Comparison of ENCODE assay signal across 1 cellular context in genomic region chr5:5979761-5980570, GRCh38.
TF ChIP-seq lines count a peak whose summit lies in the region.

No MANE protein-coding gene starts in this region.

TF ChIP-seq in GM23338, 12 proteins besides CTCF, POLR2A, EP300 and RAD21 (continued from another document):
- TF ChIP-seq, protein P1, sequence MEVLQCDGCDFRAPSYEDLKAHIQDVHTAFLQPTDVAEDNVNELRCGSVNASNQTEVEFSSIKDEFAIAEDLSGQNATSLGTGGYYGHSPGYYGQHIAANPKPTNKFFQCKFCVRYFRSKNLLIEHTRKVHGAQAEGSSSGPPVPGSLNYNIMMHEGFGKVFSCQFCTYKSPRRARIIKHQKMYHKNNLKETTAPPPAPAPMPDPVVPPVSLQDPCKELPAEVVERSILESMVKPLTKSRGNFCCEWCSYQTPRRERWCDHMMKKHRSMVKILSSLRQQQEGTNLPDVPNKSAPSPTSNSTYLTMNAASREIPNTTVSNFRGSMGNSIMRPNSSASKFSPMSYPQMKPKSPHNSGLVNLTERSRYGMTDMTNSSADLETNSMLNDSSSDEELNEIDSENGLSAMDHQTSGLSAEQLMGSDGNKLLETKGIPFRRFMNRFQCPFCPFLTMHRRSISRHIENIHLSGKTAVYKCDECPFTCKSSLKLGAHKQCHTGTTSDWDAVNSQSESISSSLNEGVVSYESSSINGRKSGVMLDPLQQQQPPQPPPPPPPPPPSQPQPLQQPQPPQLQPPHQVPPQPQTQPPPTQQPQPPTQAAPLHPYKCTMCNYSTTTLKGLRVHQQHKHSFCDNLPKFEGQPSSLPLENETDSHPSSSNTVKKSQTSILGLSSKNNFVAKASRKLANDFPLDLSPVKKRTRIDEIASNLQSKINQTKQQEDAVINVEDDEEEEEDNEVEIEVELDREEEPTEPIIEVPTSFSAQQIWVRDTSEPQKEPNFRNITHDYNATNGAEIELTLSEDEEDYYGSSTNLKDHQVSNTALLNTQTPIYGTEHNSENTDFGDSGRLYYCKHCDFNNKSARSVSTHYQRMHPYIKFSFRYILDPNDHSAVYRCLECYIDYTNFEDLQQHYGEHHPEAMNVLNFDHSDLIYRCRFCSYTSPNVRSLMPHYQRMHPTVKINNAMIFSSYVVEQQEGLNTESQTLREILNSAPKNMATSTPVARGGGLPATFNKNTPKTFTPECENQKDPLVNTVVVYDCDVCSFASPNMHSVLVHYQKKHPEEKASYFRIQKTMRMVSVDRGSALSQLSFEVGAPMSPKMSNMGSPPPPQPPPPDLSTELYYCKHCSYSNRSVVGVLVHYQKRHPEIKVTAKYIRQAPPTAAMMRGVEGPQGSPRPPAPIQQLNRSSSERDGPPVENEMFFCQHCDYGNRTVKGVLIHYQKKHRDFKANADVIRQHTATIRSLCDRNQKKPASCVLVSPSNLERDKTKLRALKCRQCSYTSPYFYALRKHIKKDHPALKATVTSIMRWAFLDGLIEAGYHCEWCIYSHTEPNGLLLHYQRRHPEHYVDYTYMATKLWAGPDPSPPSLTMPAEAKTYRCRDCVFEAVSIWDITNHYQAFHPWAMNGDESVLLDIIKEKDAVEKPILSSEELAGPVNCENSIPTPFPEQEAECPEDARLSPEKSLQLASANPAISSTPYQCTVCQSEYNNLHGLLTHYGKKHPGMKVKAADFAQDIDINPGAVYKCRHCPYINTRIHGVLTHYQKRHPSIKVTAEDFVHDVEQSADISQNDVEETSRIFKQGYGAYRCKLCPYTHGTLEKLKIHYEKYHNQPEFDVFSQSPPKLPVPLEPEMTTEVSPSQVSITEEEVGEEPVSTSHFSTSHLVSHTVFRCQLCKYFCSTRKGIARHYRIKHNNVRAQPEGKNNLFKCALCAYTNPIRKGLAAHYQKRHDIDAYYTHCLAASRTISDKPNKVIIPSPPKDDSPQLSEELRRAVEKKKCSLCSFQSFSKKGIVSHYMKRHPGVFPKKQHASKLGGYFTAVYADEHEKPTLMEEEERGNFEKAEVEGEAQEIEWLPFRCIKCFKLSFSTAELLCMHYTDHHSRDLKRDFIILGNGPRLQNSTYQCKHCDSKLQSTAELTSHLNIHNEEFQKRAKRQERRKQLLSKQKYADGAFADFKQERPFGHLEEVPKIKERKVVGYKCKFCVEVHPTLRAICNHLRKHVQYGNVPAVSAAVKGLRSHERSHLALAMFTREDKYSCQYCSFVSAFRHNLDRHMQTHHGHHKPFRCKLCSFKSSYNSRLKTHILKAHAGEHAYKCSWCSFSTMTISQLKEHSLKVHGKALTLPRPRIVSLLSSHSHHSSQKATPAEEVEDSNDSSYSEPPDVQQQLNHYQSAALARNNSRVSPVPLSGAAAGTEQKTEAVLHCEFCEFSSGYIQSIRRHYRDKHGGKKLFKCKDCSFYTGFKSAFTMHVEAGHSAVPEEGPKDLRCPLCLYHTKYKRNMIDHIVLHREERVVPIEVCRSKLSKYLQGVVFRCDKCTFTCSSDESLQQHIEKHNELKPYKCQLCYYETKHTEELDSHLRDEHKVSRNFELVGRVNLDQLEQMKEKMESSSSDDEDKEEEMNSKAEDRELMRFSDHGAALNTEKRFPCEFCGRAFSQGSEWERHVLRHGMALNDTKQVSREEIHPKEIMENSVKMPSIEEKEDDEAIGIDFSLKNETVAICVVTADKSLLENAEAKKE (CRISPR knock-in tag; IDR thresholded peaks at IDR 0.05), result no peak
- TF ChIP-seq, protein P2, sequence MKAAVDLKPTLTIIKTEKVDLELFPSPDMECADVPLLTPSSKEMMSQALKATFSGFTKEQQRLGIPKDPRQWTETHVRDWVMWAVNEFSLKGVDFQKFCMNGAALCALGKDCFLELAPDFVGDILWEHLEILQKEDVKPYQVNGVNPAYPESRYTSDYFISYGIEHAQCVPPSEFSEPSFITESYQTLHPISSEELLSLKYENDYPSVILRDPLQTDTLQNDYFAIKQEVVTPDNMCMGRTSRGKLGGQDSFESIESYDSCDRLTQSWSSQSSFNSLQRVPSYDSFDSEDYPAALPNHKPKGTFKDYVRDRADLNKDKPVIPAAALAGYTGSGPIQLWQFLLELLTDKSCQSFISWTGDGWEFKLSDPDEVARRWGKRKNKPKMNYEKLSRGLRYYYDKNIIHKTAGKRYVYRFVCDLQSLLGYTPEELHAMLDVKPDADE (IDR thresholded peaks at IDR 0.05), result no peak
- TF ChIP-seq NANOG (IDR thresholded peaks at IDR 0.05; ENCODE audit: borderline replicate concordance) (no peak), STAT1 (IDR thresholded peaks at IDR 0.05; ENCODE audit: unreplicated experiment) (no peak), CREB1 (CRISPR knock-in tag; IDR thresholded peaks at IDR 0.05; ENCODE audit: low read depth) (no peak)
